ENCODE assay signal across 20 cellular contexts in the genomic region with DNA sequence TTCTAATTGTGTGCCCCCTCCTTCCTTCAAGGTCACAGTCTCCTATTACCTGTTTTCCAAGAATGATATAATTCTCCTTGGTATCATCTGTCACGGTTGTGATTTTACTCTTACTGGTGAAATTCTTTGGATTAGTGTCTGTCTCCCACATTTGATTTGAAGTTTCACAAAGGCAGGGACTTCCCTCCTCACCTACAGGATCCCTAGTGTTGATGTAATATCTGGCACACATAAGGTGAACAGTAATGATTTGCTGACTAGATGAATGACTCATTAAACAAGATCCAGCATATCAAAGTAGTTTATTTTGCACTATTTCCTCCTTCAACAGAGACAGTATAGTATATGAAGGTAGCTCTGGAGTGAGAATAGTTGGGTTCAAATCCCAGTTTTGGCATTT.
A peak's percentile ranks its signal among the peaks of the same experiment; 100 is the strongest.
DNase-seq lines count a peak whose midpoint lies in the region; ATAC-seq and TF ChIP-seq lines count a peak whose summit lies in the region.
"Had no signal": no experiment of that assay in that cellular context is flagged by ENCODE, and none has a peak within 500 bp of the region (broad histone marks: within the 10 kb centered on the region; RNA-seq: fewer than 3 reads in every experiment).

No MANE protein-coding gene starts in this region.

- no peak overlapping the region for H3K4me3 Mint-ChIP-seq in MCF 10A (ENCODE audit: unreplicated experiment)
- H3K4me3 Mint-ChIP-seq in activated T-cell treated with anti-CD3 and anti-CD28 coated beads, Interleukin-2, amount 50 U/mL, for 4 hours, result no peak overlapping the region
- H3K4me3 Mint-ChIP-seq: B cell had no signal

- TF ChIP-seq CTCF in MCF 10A (IDR thresholded peaks at IDR 0.05; ENCODE audit: unreplicated experiment) (no peak), breast epithelium (IDR thresholded peaks at IDR 0.05) (no peak), epithelial cell of esophagus (IDR thresholded peaks at IDR 0.05; ENCODE audit: insufficient read depth, low read depth, low read length, missing control alignments) (no peak)

- no TSS peak for BruUV-seq in MCF 10A (replicated peaks; lab: Mats Ljungman, UMichigan)

- peaks cover 0 to 67% of the 10 kb centered on the region in 2 donors for H3K27me3 ChIP-seq in breast epithelium

- ATAC-seq in left colon, result peak; percentile 67
- no peak for ATAC-seq in activated T-cell treated with anti-CD3 and anti-CD28 coated beads, Interleukin-2, amount 50 U/mL, for 4 hours

- no peaks in the 10 kb centered on the region for H3K36me3 ChIP-seq in breast epithelium

- no peak overlapping the region for H3K27ac ChIP-seq in breast epithelium
- H3K27ac ChIP-seq: GM23248 had no signal

- H3K4me3 ChIP-seq in breast epithelium (no peak overlapping the region), epithelial cell of esophagus (ENCODE audit: low read length) (no peak overlapping the region)
- H3K4me3 ChIP-seq: GM23248 had no signal

- no peak overlapping the region for H3K27ac Mint-ChIP-seq in MCF 10A (ENCODE audit: low read depth, unreplicated experiment)
- H3K27ac Mint-ChIP-seq: B cell had no signal

- intact Hi-C loops in MCF 10A (cut with micrococcal nuclease) (loop anchor here (10.0 kb wide), 1 partner anchor 56 kb away; no protein-coding TSS in a partner anchor), breast epithelium (cut with DNase I; ENCODE audit: low total_unique reads) (no loop called here), left colon (cut with DNase I, micrococcal nuclease) (no loop called here)

- H3K27me3 Mint-ChIP-seq in MCF 10A (ENCODE audit: insufficient read depth, unreplicated experiment), result peaks cover 79% of the 10 kb centered on the region
- H3K27me3 Mint-ChIP-seq in activated T-cell treated with anti-CD3 and anti-CD28 coated beads, Interleukin-2, amount 50 U/mL, for 4 hours (ENCODE audit: low read depth), result peaks cover 2% of the 10 kb centered on the region
- H3K27me3 Mint-ChIP-seq: B cell had no signal

- H3K4me1 ChIP-seq in breast epithelium, result no peaks in the 10 kb centered on the region

- CTCF ChIA-PET in MCF 10A (lab: Yijun Ruan, JAX), result interaction anchor here (0.6 kb wide), 1 partner anchor 107 kb away, joined by 3 read pairs; no protein-coding TSS in a partner anchor

- H3K36me3 Mint-ChIP-seq in MCF 10A (ENCODE audit: insufficient read depth, unreplicated experiment), result no peaks in the 10 kb centered on the region
- no peaks in the 10 kb centered on the region for H3K36me3 Mint-ChIP-seq in activated T-cell treated with anti-CD3 and anti-CD28 coated beads, Interleukin-2, amount 50 U/mL, for 4 hours (ENCODE audit: insufficient read depth)

- peaks cover 6% of the 10 kb centered on the region for H3K9me3 Mint-ChIP-seq in MCF 10A (ENCODE audit: unreplicated experiment)
- H3K9me3 Mint-ChIP-seq in activated T-cell treated with anti-CD3 and anti-CD28 coated beads, Interleukin-2, amount 50 U/mL, for 4 hours, result no peaks in the 10 kb centered on the region

- peaks cover 6% of the 10 kb centered on the region for H3K4me1 Mint-ChIP-seq in MCF 10A (ENCODE audit: insufficient read depth, unreplicated experiment)
- H3K4me1 Mint-ChIP-seq in activated T-cell treated with anti-CD3 and anti-CD28 coated beads, Interleukin-2, amount 50 U/mL, for 4 hours (ENCODE audit: low read depth), result no peaks in the 10 kb centered on the region
- H3K4me1 Mint-ChIP-seq: B cell had no signal

- POLR2A ChIA-PET in MCF 10A (lab: Yijun Ruan, JAX), result interaction anchor here (1.5 kb wide), 1 partner anchor 39 kb away, joined by 5 read pairs; no protein-coding TSS in a partner anchor

- TF ChIP-seq POLR2A in breast epithelium (IDR thresholded peaks at IDR 0.05), result no peak

- DNase-seq in MCF 10A (ENCODE audit: unreplicated experiment) (peak; percentile 48), breast epithelium (ENCODE audit: low spot score in 2 of 2) (no peak), epithelial cell of esophagus (ENCODE audit: low read depth) (peak; percentile 81), left colon (no peak), occipital lobe (lab: John Stamatoyannopoulos, UW) (no peak), HuH-7 (ENCODE audit: low spot score) (no peak), anterior cingulate cortex (lab: John Stamatoyannopoulos, UW) (no peak)
- DNase-seq in activated T-cell treated with anti-CD3 and anti-CD28 coated beads, Interleukin-2, amount 50 U/mL, for 4 hours, result no peak
- DNase-seq: 8988T; GF-D8; GM23248; HCEC 1CT; NCI-H1105 treated with DMSO at 0.1 percent for 48 hours; NCI-H1694; NCI-H2081 treated with DMSO at 0.1 percent for 48 hours; NCI-H446 treated with DMSO at 0.1 percent for 48 hours; NCI-H69; NK-92 treated with Interleukin-12 subunit alpha and Interleukin-12 subunit beta, amount 100 ng/mL, for 24 hours; SHP77 treated with DMSO at 0.1 percent for 48 hours had no signal

- no peaks in the 10 kb centered on the region for H3K9me3 ChIP-seq in breast epithelium

Comparison
In these comparisons a context has a peak if more than half of its experiments do, and no peak if none do; other contexts are left out.
1. DNase-seq: peak in MCF 10A (single experiment) and epithelial cell of esophagus (single experiment); none in breast epithelium (0 of 2), left colon (0 of 2), occipital lobe (single experiment), activated T-cell treated with anti-CD3 and anti-CD28 coated beads, Interleukin-2, amount 50 U/mL, for 4 hours (single experiment), HuH-7 (single experiment) and anterior cingulate cortex (0 of 58).